1 cellular context compared by ENCODE assay signal in the genomic region with DNA sequence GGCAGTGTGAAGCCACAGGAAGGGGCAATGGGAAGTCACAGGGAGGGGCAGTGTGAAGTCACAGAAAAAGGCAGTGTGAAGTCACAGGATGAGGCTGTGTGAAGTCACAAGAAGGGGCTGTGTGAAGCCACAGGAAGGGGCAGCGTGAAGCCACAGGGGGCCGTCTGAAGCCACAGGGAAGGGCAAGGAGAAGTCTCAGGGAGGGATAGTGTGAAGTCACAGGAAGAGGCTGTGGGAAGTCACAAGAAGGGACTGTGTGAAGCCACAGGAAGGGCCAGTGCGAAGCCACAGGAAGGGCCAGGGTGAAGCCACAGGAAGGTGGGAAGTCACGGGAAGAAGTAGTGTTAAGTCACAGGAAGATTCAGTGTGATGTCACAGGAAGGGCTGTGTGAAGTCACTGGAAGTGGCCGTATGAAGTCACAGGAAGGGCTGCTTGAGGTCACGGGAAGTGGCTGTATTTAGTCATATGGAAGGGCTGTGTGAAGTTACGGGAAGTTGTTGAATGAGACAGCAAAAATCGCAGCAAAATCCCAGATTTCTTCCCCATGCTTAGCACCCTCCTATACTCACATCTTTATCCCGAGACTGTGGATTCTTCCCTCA.
TF ChIP-seq lines count a peak whose summit lies in the region.

No MANE protein-coding gene starts in this region.

TF ChIP-seq in K562, 482 proteins besides CTCF, POLR2A, EP300 and RAD21:
- TF ChIP-seq GABPA (tag; conservative IDR thresholded peaks at IDR 0.05; ENCODE audit: low read depth) (peak; percentile 57), NFE2 (IDR thresholded peaks at IDR 0.05; ENCODE audit: low read depth) (peak; percentile 44; the same call in 1 of the 2 replicates), CREB1 (IDR thresholded peaks at IDR 0.05) (peak; percentile 65), CREB1 (CRISPR knock-in tag; IDR thresholded peaks at IDR 0.05) (peak; percentile 29; the same call in 1 of the 2 replicates), KLF16 (IDR thresholded peaks at IDR 0.05) (no peak), CREM (IDR thresholded peaks at IDR 0.05; ENCODE audit: low read depth) (peak; percentile 76), SIRT6 (IDR thresholded peaks at IDR 0.05; ENCODE audit: low read depth, low read length) (no peak), ATF1 (CRISPR knock-in tag; IDR thresholded peaks at IDR 0.05) (no peak), ATF1 (tag; IDR thresholded peaks at IDR 0.05) (peak; percentile 26; the same call in 1 of the 2 replicates)
- TF ChIP-seq, protein P1, sequence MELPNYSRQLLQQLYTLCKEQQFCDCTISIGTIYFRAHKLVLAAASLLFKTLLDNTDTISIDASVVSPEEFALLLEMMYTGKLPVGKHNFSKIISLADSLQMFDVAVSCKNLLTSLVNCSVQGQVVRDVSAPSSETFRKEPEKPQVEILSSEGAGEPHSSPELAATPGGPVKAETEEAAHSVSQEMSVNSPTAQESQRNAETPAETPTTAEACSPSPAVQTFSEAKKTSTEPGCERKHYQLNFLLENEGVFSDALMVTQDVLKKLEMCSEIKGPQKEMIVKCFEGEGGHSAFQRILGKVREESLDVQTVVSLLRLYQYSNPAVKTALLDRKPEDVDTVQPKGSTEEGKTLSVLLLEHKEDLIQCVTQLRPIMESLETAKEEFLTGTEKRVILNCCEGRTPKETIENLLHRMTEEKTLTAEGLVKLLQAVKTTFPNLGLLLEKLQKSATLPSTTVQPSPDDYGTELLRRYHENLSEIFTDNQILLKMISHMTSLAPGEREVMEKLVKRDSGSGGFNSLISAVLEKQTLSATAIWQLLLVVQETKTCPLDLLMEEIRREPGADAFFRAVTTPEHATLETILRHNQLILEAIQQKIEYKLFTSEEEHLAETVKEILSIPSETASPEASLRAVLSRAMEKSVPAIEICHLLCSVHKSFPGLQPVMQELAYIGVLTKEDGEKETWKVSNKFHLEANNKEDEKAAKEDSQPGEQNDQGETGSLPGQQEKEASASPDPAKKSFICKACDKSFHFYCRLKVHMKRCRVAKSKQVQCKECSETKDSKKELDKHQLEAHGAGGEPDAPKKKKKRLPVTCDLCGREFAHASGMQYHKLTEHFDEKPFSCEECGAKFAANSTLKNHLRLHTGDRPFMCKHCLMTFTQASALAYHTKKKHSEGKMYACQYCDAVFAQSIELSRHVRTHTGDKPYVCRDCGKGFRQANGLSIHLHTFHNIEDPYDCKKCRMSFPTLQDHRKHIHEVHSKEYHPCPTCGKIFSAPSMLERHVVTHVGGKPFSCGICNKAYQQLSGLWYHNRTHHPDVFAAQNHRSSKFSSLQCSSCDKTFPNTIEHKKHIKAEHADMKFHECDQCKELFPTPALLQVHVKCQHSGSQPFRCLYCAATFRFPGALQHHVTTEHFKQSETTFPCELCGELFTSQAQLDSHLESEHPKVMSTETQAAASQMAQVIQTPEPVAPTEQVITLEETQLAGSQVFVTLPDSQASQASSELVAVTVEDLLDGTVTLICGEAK (IDR thresholded peaks at IDR 0.05): peak; percentile 72; the same call in 1 of the 2 replicates
- TF ChIP-seq, protein P1 (CRISPR knock-in tag; IDR thresholded peaks at IDR 0.05): no peak
- TF ChIP-seq, protein P2, sequence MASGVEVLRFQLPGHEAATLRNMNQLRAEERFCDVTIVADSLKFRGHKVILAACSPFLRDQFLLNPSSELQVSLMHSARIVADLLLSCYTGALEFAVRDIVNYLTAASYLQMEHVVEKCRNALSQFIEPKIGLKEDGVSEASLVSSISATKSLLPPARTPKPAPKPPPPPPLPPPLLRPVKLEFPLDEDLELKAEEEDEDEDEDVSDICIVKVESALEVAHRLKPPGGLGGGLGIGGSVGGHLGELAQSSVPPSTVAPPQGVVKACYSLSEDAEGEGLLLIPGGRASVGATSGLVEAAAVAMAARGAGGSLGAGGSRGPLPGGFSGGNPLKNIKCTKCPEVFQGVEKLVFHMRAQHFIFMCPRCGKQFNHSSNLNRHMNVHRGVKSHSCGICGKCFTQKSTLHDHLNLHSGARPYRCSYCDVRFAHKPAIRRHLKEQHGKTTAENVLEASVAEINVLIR (CRISPR knock-in tag; IDR thresholded peaks at IDR 0.05): peak; percentile 49
